In genomic region chr6:35050291-35050987, GRCh38 we compare ENCODE assay signal across 13 cellular contexts.
DNase-seq lines count a peak whose midpoint lies in the region; ATAC-seq and TF ChIP-seq lines count a peak whose summit lies in the region.
"Had no signal": no experiment of that assay in that cellular context is flagged by ENCODE, and none has a peak within 500 bp of the region (broad histone marks: within the 10 kb centered on the region; RNA-seq: fewer than 3 reads in every experiment).

No MANE protein-coding gene starts in this region.

- H3K4me1 ChIP-seq in right cardiac atrium (ENCODE audit: control insufficient read depth, insufficient read depth, low read length) (peaks cover 38% of the 10 kb centered on the region), stomach (peaks cover 38 to 87% (median 72%) of the 10 kb centered on the region in 4 donors), ovary (ENCODE audit: insufficient read depth) (peaks cover 30% of the 10 kb centered on the region)

- H3K9me3 ChIP-seq in right cardiac atrium (ENCODE audit: control insufficient read depth, low read length) (no peaks in the 10 kb centered on the region), stomach (no peaks in the 10 kb centered on the region), ovary (no peaks in the 10 kb centered on the region)
- H3K9me3 ChIP-seq: Caco-2 had no signal

- TF ChIP-seq POLR2A in stomach (IDR thresholded peaks at IDR 0.05) (no peak), ovary (IDR thresholded peaks at IDR 0.05) (no peak)

- ATAC-seq in right cardiac atrium = no peak
- no peak for ATAC-seq in activated CD8-positive, alpha-beta T cell treated with anti-CD3 and anti-CD28 coated beads, Interleukin-2, amount 10 ng/mL, durations not matched to agents 7 days and 5 days
- ATAC-seq in HG03521 (IDR thresholded peaks at IDR 0.05; ENCODE audit: unreplicated experiment) = no peak
- ATAC-seq in HG03469 (IDR thresholded peaks at IDR 0.05; ENCODE audit: unreplicated experiment) = no peak

- H3K27ac Mint-ChIP-seq in activated CD8-positive, alpha-beta T cell treated with anti-CD3 and anti-CD28 coated beads, Interleukin-2, amount 10 ng/mL, durations not matched to agents 7 days and 5 days = no peak overlapping the region

- TF ChIP-seq EP300 in stomach (IDR thresholded peaks at IDR 0.05) (no peak), ovary (IDR thresholded peaks at IDR 0.05) (no peak)

- no peaks in the 10 kb centered on the region for H3K36me3 Mint-ChIP-seq in activated CD8-positive, alpha-beta T cell treated with anti-CD3 and anti-CD28 coated beads, Interleukin-2, amount 10 ng/mL, durations not matched to agents 7 days and 5 days (ENCODE audit: low read depth)

- 62% methylated on average over 8 of the region's 8 CpGs for WGBS in right cardiac atrium
- 62 to 78% (median 71%) methylated on average over 7 to 8 of the region's 8 CpGs for WGBS in stomach, 5 donors
- 58 to 66% (median 61%) methylated on average over 8 of the region's 8 CpGs for WGBS in ovary, 3 donors

- H3K27me3 ChIP-seq in right cardiac atrium (ENCODE audit: control insufficient read depth, insufficient read depth) (no peaks in the 10 kb centered on the region), stomach (no peaks in the 10 kb centered on the region), ovary (no peaks in the 10 kb centered on the region)

- intact Hi-C loops in right cardiac atrium (cut with DNase I) (no loop called here), stomach (cut with DNase I; ENCODE audit: low total_unique reads) (no loop called here), ovary (cut with DNase I) (no loop called here)

- no peaks in the 10 kb centered on the region for H3K9me3 Mint-ChIP-seq in activated CD8-positive, alpha-beta T cell treated with anti-CD3 and anti-CD28 coated beads, Interleukin-2, amount 10 ng/mL, durations not matched to agents 7 days and 5 days (ENCODE audit: insufficient read depth)

- CTCF ChIA-PET in activated CD8-positive, alpha-beta T cell treated with anti-CD3 and anti-CD28 coated beads, Interleukin-2, amount 10 ng/mL, durations not matched to agents 7 days and 5 days (lab: Charles Lee) = interaction anchor here (0.5 kb wide), 1 partner anchor 441 kb away, joined by 3 read pairs; no protein-coding TSS in a partner anchor

- DNase-seq in GM03348 (ENCODE audit: low spot score) (peak; percentile 33), NCI-H82 treated with DMSO at 0.1 percent for 48 hours (lab: John Stamatoyannopoulos, UW; ENCODE audit: unreplicated experiment) (peak; percentile 22), right cardiac atrium (no peak), stomach (no peak), ovary (no peak)
- no peak for DNase-seq in activated CD8-positive, alpha-beta T cell treated with anti-CD3 and anti-CD28 coated beads, Interleukin-2, amount 10 ng/mL, durations not matched to agents 7 days and 5 days
- DNase-seq: activated CD4-positive, alpha-beta T cell treated with anti-CD3 and anti-CD28 coated beads, Interleukin-2, amount 50 U/mL, for 1 hour; activated gamma-delta T cell; Caco-2; mammary epithelial cell; NCI-H774 had no signal

- H3K36me3 ChIP-seq in stomach (peaks cover 6 to 32% (median 27%) of the 10 kb centered on the region in 4 donors), ovary (no peaks in the 10 kb centered on the region)

- H3K4me3 Mint-ChIP-seq in activated CD8-positive, alpha-beta T cell treated with anti-CD3 and anti-CD28 coated beads, Interleukin-2, amount 10 ng/mL, durations not matched to agents 7 days and 5 days = no peak overlapping the region

- no peaks in the 10 kb centered on the region for H3K4me1 Mint-ChIP-seq in activated CD8-positive, alpha-beta T cell treated with anti-CD3 and anti-CD28 coated beads, Interleukin-2, amount 10 ng/mL, durations not matched to agents 7 days and 5 days (ENCODE audit: low read depth)

- H3K4me3 ChIP-seq in right cardiac atrium (ENCODE audit: low read length) (no peak overlapping the region), stomach (no peak overlapping the region), ovary (no peak overlapping the region)

- TF ChIP-seq CTCF in stomach (IDR thresholded peaks at IDR 0.05) = no peak
- no peak for TF ChIP-seq CTCF in ovary (IDR thresholded peaks at IDR 0.05)

- H3K27me3 Mint-ChIP-seq in activated CD8-positive, alpha-beta T cell treated with anti-CD3 and anti-CD28 coated beads, Interleukin-2, amount 10 ng/mL, durations not matched to agents 7 days and 5 days (ENCODE audit: low read depth) = no peaks in the 10 kb centered on the region

- POLR2A ChIA-PET in activated CD8-positive, alpha-beta T cell treated with anti-CD3 and anti-CD28 coated beads, Interleukin-2, amount 10 ng/mL, durations not matched to agents 7 days and 5 days (lab: Charles Lee) = no interaction called here

- H3K27ac ChIP-seq in right cardiac atrium (ENCODE audit: low read length) = peak overlapping the region; percentile 14
- peak overlapping the region in 4 of 5 donors; percentile 66 to 86 (median 80) for H3K27ac ChIP-seq in stomach
- peak overlapping the region in 1 of 2 donors; percentile 72 for H3K27ac ChIP-seq in ovary

Comparison
In these comparisons a context has a peak if more than half of its experiments do, and no peak if none do; other contexts are left out.
1. DNase-seq: peak in GM03348 (single experiment) and NCI-H82 treated with DMSO at 0.1 percent for 48 hours (single experiment); none in right cardiac atrium (0 of 3), stomach (single experiment), activated CD8-positive, alpha-beta T cell treated with anti-CD3 and anti-CD28 coated beads, Interleukin-2, amount 10 ng/mL, durations not matched to agents 7 days and 5 days (single experiment) and ovary (0 of 5).